1 cellular context compared by ENCODE assay signal in the genomic region with DNA sequence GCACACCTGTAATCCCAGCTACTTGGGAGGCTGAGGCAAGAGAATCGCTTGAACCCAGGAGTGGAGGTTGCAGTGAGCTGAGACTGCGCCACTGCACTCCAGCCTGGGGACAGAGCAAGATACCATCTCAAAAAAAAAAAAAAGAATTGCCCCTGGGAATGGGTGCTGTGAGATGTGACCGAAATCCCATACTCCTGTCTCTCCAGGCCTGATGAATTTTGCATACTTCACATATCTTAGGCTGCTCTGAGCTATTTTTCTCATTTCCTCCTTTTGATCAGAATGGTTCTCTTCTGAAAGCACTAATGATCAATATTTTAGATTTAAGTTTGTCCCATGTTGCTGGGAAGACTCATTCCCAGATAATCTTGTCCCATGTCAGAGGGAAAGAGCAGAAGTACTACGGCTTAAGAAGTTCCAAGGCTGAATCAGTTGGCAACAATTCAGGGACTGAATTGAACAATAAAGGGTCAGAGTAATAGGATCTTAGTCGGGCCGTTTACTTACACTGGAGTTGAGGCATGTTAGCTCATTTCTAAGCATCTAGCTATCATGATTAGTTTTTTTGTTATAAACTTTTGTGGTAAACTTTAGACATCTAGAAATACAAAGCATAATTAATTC.
TF ChIP-seq lines count a peak whose summit lies in the region.

No MANE protein-coding gene starts in this region.

TF ChIP-seq in SK-N-SH, 30 proteins besides CTCF, POLR2A, EP300 and RAD21:
- TF ChIP-seq NRF1 (IDR thresholded peaks at IDR 0.05; ENCODE audit: low read depth, low read length) (no peak), GATA2 (CRISPR knock-in tag; IDR thresholded peaks at IDR 0.05) (no peak), MEF2A (IDR thresholded peaks at IDR 0.05; ENCODE audit: borderline replicate concordance, low read depth) (no peak)
- TF ChIP-seq, protein P1, sequence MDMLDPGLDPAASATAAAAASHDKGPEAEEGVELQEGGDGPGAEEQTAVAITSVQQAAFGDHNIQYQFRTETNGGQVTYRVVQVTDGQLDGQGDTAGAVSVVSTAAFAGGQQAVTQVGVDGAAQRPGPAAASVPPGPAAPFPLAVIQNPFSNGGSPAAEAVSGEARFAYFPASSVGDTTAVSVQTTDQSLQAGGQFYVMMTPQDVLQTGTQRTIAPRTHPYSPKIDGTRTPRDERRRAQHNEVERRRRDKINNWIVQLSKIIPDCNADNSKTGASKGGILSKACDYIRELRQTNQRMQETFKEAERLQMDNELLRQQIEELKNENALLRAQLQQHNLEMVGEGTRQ (IDR thresholded peaks at IDR 0.05; ENCODE audit: borderline replicate concordance, low read depth, low read length), result no peak
